In genomic region chr16:15955425-15955824, GRCh38 we compare ENCODE assay signal across 18 cellular contexts.
A peak's percentile ranks its signal among the peaks of the same experiment; 100 is the strongest.
DNase-seq lines count a peak whose midpoint lies in the region; ATAC-seq and TF ChIP-seq lines count a peak whose summit lies in the region.
"Had no signal": no experiment of that assay in that cellular context is flagged by ENCODE, and none has a peak within 500 bp of the region (broad histone marks: within the 10 kb centered on the region; RNA-seq: fewer than 3 reads in every experiment).

No MANE protein-coding gene starts in this region.

- no peak for TF ChIP-seq CTCF in RWPE1 (conservative IDR thresholded peaks at IDR 0.05; ENCODE audit: low read depth)

- peak; percentile 53 for DNase-seq in activated effector memory CD4-positive, alpha-beta T cell treated with anti-CD3 and anti-CD28 coated beads, Interleukin-2, amount 50 U/mL, for 16 hours
- no peak for DNase-seq in activated effector memory CD4-positive, alpha-beta T cell treated with Interleukin-2 at 50 U/mL for 16 hours
- DNase-seq in RWPE1 (ENCODE audit: low spot score), result no peak
- DNase-seq in NCI-H187 (lab: John Stamatoyannopoulos, UW), result no peak
- DNase-seq: Calu3, cortex of kidney, GDM1, H9, head of caudate nucleus, NCI-H2107, NCI-H748 treated with DMSO at 0.1 percent for 48 hours, nucleus accumbens had no signal

- H3K4me1 Mint-ChIP-seq in dendritic cell treated with granulocyte-macrophage colony-stimulating factor and Interleukin-4, amounts not matched to agents 40 ng/mL and 50 ng/mL, for 4 days (ENCODE audit: low read depth), result peaks cover 87% of the 10 kb centered on the region
- H3K4me1 Mint-ChIP-seq in stimulated activated memory B cell treated with anti-CD40 and anti-IgM and Interleukin-4, amounts not matched to agents 10 μg/mL and 1 μg/mL and 100 μg/mL, for 72 hours, result peaks cover 92% of the 10 kb centered on the region

- H3K27ac Mint-ChIP-seq in dendritic cell treated with granulocyte-macrophage colony-stimulating factor and Interleukin-4, amounts not matched to agents 40 ng/mL and 50 ng/mL, for 4 days, result peak overlapping the region; percentile 86
- H3K27ac Mint-ChIP-seq in stimulated activated memory B cell treated with anti-CD40 and anti-IgM and Interleukin-4, amounts not matched to agents 10 μg/mL and 1 μg/mL and 100 μg/mL, for 72 hours, result peak overlapping the region; percentile 94

- peaks cover 19% of the 10 kb centered on the region for H3K36me3 Mint-ChIP-seq in dendritic cell treated with granulocyte-macrophage colony-stimulating factor and Interleukin-4, amounts not matched to agents 40 ng/mL and 50 ng/mL, for 4 days (ENCODE audit: low read depth)
- H3K36me3 Mint-ChIP-seq in stimulated activated memory B cell treated with anti-CD40 and anti-IgM and Interleukin-4, amounts not matched to agents 10 μg/mL and 1 μg/mL and 100 μg/mL, for 72 hours, result peaks cover 8% of the 10 kb centered on the region

- H3K27ac ChIP-seq in RWPE1, result peak overlapping the region; percentile 57
- H3K27ac ChIP-seq: VCaP had no signal

- no peaks in the 10 kb centered on the region for H3K9me3 Mint-ChIP-seq in dendritic cell treated with granulocyte-macrophage colony-stimulating factor and Interleukin-4, amounts not matched to agents 40 ng/mL and 50 ng/mL, for 4 days
- no peaks in the 10 kb centered on the region for H3K9me3 Mint-ChIP-seq in stimulated activated memory B cell treated with anti-CD40 and anti-IgM and Interleukin-4, amounts not matched to agents 10 μg/mL and 1 μg/mL and 100 μg/mL, for 72 hours
- H3K9me3 Mint-ChIP-seq: H9 had no signal

- CTCF ChIA-PET in RWPE1 (lab: Yijun Ruan, JAX), result no interaction called here

- intact Hi-C loops in dendritic cell treated with granulocyte-macrophage colony-stimulating factor and Interleukin-4, amounts not matched to agents 40 ng/mL and 50 ng/mL, for 4 days (cut with micrococcal nuclease), result loop anchor here (5.0 kb wide), 1 partner anchor 52 kb away; no protein-coding TSS in a partner anchor

- no peak for ATAC-seq in stimulated activated memory B cell treated with anti-CD40 and anti-IgM and Interleukin-4, amounts not matched to agents 10 μg/mL and 1 μg/mL and 100 μg/mL, for 72 hours
- ATAC-seq in GM18517 (IDR thresholded peaks at IDR 0.05; ENCODE audit: unreplicated experiment) (no peak), HG02610 (IDR thresholded peaks at IDR 0.05; ENCODE audit: unreplicated experiment) (no peak)
- ATAC-seq: SK-N-SH treated with all-trans-retinoic acid at 6 μM for 48 hours had no signal

- H3K27me3 Mint-ChIP-seq in dendritic cell treated with granulocyte-macrophage colony-stimulating factor and Interleukin-4, amounts not matched to agents 40 ng/mL and 50 ng/mL, for 4 days, result no peaks in the 10 kb centered on the region
- H3K27me3 Mint-ChIP-seq in stimulated activated memory B cell treated with anti-CD40 and anti-IgM and Interleukin-4, amounts not matched to agents 10 μg/mL and 1 μg/mL and 100 μg/mL, for 72 hours, result no peaks in the 10 kb centered on the region

- no peak overlapping the region for H3K4me3 Mint-ChIP-seq in dendritic cell treated with granulocyte-macrophage colony-stimulating factor and Interleukin-4, amounts not matched to agents 40 ng/mL and 50 ng/mL, for 4 days
- no peak overlapping the region for H3K4me3 Mint-ChIP-seq in stimulated activated memory B cell treated with anti-CD40 and anti-IgM and Interleukin-4, amounts not matched to agents 10 μg/mL and 1 μg/mL and 100 μg/mL, for 72 hours
- H3K4me3 Mint-ChIP-seq: H9 had no signal

- POLR2A ChIA-PET in RWPE1 (lab: Yijun Ruan, JAX; ENCODE audit: low non-redundant PET), result interaction anchor here (0.6 kb wide), 1 partner anchor 29 kb away, joined by 4 read pairs; no protein-coding TSS in a partner anchor
